10 cellular contexts compared by ENCODE assay signal in the genomic region with DNA sequence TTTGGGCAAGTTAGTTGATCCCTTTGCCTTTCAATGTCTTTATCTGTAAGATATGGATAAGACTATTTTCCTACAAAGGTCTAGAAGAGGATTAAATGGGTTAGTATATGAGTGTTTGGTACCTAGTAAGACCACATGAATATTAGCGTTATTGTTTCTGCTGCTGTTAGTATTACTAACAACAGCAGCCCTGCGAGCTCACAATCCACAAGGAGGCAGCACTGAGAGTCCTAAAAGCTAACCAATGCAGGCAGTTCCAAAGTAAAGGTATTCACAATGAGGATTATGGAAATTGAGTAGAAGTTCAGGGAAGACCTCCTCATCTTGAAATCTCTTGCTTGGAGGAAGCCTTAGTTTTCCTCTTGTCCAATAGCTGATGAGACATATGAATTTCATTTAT.
DNase-seq lines count a peak whose midpoint lies in the region; ATAC-seq, FAIRE-seq and TF ChIP-seq lines count a peak whose summit lies in the region.
"Had no signal": no experiment of that assay in that cellular context is flagged by ENCODE, and none has a peak within 500 bp of the region (broad histone marks: within the 10 kb centered on the region; RNA-seq: fewer than 3 reads in every experiment).

No MANE protein-coding gene starts in this region.

- TF ChIP-seq CTCF in astrocyte (IDR thresholded peaks at IDR 0.05; ENCODE audit: insufficient read depth, low read depth, low read length) (peak; percentile 15), natural killer cell (IDR thresholded peaks at IDR 0.05) (no peak)

- H3K27me3 Mint-ChIP-seq in astrocyte (ENCODE audit: low read depth, unreplicated experiment) (peaks cover 16% of the 10 kb centered on the region), natural killer cell (ENCODE audit: low read depth in 2 of 2) (no peaks in the 10 kb centered on the region)
- H3K27me3 Mint-ChIP-seq in activated T-helper 17 cell treated with anti-CD3 and anti-CD28 coated beads, Interleukin-2, amount 50 U/mL, for 72 hours = no peaks in the 10 kb centered on the region

- in situ Hi-C loops in KBM-7 (cut with MboI; ENCODE audit: low pct_unique_long_range_greater_than_20kb, low sequenced_read_pairs) = no loop called here

- H3K4me3 Mint-ChIP-seq in astrocyte (ENCODE audit: unreplicated experiment) (no peak overlapping the region), natural killer cell (no peak overlapping the region)
- H3K4me3 Mint-ChIP-seq in activated T-helper 17 cell treated with anti-CD3 and anti-CD28 coated beads, Interleukin-2, amount 50 U/mL, for 72 hours = no peak overlapping the region

- no peaks in the 10 kb centered on the region for H3K4me1 ChIP-seq in astrocyte (ENCODE audit: insufficient read depth, low read length)

- H3K4me3 ChIP-seq in astrocyte (ENCODE audit: insufficient read depth, low read depth, low read length) = no peak overlapping the region

- no peaks in the 10 kb centered on the region for H4K20me1 ChIP-seq in astrocyte (ENCODE audit: insufficient read depth, low read length)

- no peaks in the 10 kb centered on the region for H3K36me3 ChIP-seq in astrocyte (ENCODE audit: insufficient read depth, low read length)

- ATAC-seq in GM21529 (IDR thresholded peaks at IDR 0.05; ENCODE audit: unreplicated experiment) = no peak
- ATAC-seq in activated T-helper 17 cell treated with anti-CD3 and anti-CD28 coated beads, Interleukin-2, amount 50 U/mL, for 72 hours (replicated peaks) = no peak
- ATAC-seq in natural killer cell = no peak

- no peak overlapping the region for H3K4me2 ChIP-seq in astrocyte (ENCODE audit: low read length)

- no peaks in the 10 kb centered on the region for H3K9me3 ChIP-seq in astrocyte (ENCODE audit: insufficient read depth, low read depth, low read length)

- no peak overlapping the region for H2AFZ ChIP-seq in astrocyte (ENCODE audit: low read depth, low read length)

- FAIRE-seq in astrocyte (lab: Jason Lieb, UNC) = no peak
- FAIRE-seq: A204.1 had no signal

- H3K36me3 Mint-ChIP-seq in astrocyte (ENCODE audit: low read depth, unreplicated experiment) = no peaks in the 10 kb centered on the region
- H3K36me3 Mint-ChIP-seq in activated T-helper 17 cell treated with anti-CD3 and anti-CD28 coated beads, Interleukin-2, amount 50 U/mL, for 72 hours (ENCODE audit: low read depth) = no peaks in the 10 kb centered on the region
- H3K36me3 Mint-ChIP-seq in natural killer cell = no peaks in the 10 kb centered on the region

- DNase-seq in DMS 273 (lab: John Stamatoyannopoulos, UW; ENCODE audit: unreplicated experiment) = peak; percentile 62
- DNase-seq in DMS 273 treated with DMSO at 0.1 percent for 48 hours (lab: John Stamatoyannopoulos, UW) = no peak
- DNase-seq in KBM-7 = peak; percentile 27
- DNase-seq in astrocyte (ENCODE audit: low read depth) = no peak
- peak; percentile 31 for DNase-seq in midbrain (lab: John Stamatoyannopoulos, UW)
- no peak for DNase-seq in natural killer cell
- DNase-seq: foreskin fibroblast had no signal

- H3K79me2 ChIP-seq in astrocyte (ENCODE audit: insufficient read depth, low read length) = no peaks in the 10 kb centered on the region

- no peak overlapping the region for H3K9ac ChIP-seq in astrocyte (ENCODE audit: low read length)

- no peak overlapping the region for H3K27ac ChIP-seq in astrocyte (ENCODE audit: low read depth, low read length)

- intact Hi-C loops in natural killer cell (cut with micrococcal nuclease) = no loop called here

- no peaks in the 10 kb centered on the region for H3K9me3 Mint-ChIP-seq in astrocyte (ENCODE audit: unreplicated experiment)
- peaks cover 7% of the 10 kb centered on the region for H3K9me3 Mint-ChIP-seq in activated T-helper 17 cell treated with anti-CD3 and anti-CD28 coated beads, Interleukin-2, amount 50 U/mL, for 72 hours
- H3K9me3 Mint-ChIP-seq in natural killer cell = peaks cover 2 to 10% of the 10 kb centered on the region in 2 donors

- no peaks in the 10 kb centered on the region for H3K27me3 ChIP-seq in astrocyte (ENCODE audit: insufficient read depth, low read length)

- H3K27ac Mint-ChIP-seq in astrocyte (ENCODE audit: unreplicated experiment) (no peak overlapping the region), natural killer cell (no peak overlapping the region)
- no peak overlapping the region for H3K27ac Mint-ChIP-seq in activated T-helper 17 cell treated with anti-CD3 and anti-CD28 coated beads, Interleukin-2, amount 50 U/mL, for 72 hours

- H3K4me1 Mint-ChIP-seq in astrocyte (ENCODE audit: low read depth, unreplicated experiment) (no peaks in the 10 kb centered on the region), natural killer cell (no peaks in the 10 kb centered on the region)
- H3K4me1 Mint-ChIP-seq in activated T-helper 17 cell treated with anti-CD3 and anti-CD28 coated beads, Interleukin-2, amount 50 U/mL, for 72 hours = no peaks in the 10 kb centered on the region

Comparison
In these comparisons a context has a peak if more than half of its experiments do, and no peak if none do; other contexts are left out.
1. DNase-seq: peak in DMS 273 (single experiment), KBM-7 (single experiment) and midbrain (single experiment); none in DMS 273 treated with DMSO at 0.1 percent for 48 hours (single experiment), astrocyte (single experiment) and natural killer cell (single experiment).